In genomic region chr5:137778772-137779564, GRCh38 we compare ENCODE assay signal across 10 cellular contexts. TPM values are rescaled to one million over a fixed set of nuclear protein-coding genes. Genes with fewer than 3 reads are reported as not detected.
DNase-seq lines count a peak whose midpoint lies in the region; ATAC-seq, FAIRE-seq and TF ChIP-seq lines count a peak whose summit lies in the region.
"Had no signal": no experiment of that assay in that cellular context is flagged by ENCODE, and none has a peak within 500 bp of the region (broad histone marks: within the 10 kb centered on the region; RNA-seq: fewer than 3 reads in every experiment).

No MANE protein-coding gene starts in this region.

- FAIRE-seq in A204.1 (lab: Jason Lieb, UNC) = peak; percentile 97

- no peak overlapping the region for H3K4me3 ChIP-seq in coronary artery

- peak; percentile 54 for TF ChIP-seq CTCF in GM12873 (IDR thresholded peaks at IDR 0.05; ENCODE audit: insufficient read depth, low read depth, low read length, missing control alignments)
- peak; percentile 72 for TF ChIP-seq CTCF in coronary artery (IDR thresholded peaks at IDR 0.05)

- H3K4me1 Mint-ChIP-seq in naive B cell = peaks cover 0 to 8% (median 0%) of the 10 kb centered on the region in 3 donors
- H3K4me1 Mint-ChIP-seq: central memory CD8-positive, alpha-beta T cell had no signal

- no peaks in the 10 kb centered on the region for H3K27me3 Mint-ChIP-seq in naive B cell
- H3K27me3 Mint-ChIP-seq: central memory CD8-positive, alpha-beta T cell; stimulated activated naive CD8-positive, alpha-beta T cell treated with anti-CD3 and anti-CD28 coated beads, Interleukin-15, Interleukin-2, amounts not matched to agents 100 ng/mL and 50 ng/mL, for 24 hours had no signal

- no peak overlapping the region for H3K27ac ChIP-seq in coronary artery

- H3K36me3 Mint-ChIP-seq in naive B cell = peaks cover 0 to 2% of the 10 kb centered on the region in 2 donors

- H3K4me3 Mint-ChIP-seq in naive B cell = no peak overlapping the region
- H3K4me3 Mint-ChIP-seq: central memory CD8-positive, alpha-beta T cell; stimulated activated naive CD8-positive, alpha-beta T cell treated with anti-CD3 and anti-CD28 coated beads, Interleukin-15, Interleukin-2, amounts not matched to agents 100 ng/mL and 50 ng/mL, for 24 hours had no signal

- ATAC-seq in naive B cell (ENCODE audit: low read depth in 2 of 2) (no peak), GM21528 (IDR thresholded peaks at IDR 0.05; ENCODE audit: low FRiP score, unreplicated experiment) (no peak)

- no peak overlapping the region for H3K27ac Mint-ChIP-seq in naive B cell
- H3K27ac Mint-ChIP-seq: stimulated activated naive CD8-positive, alpha-beta T cell treated with anti-CD3 and anti-CD28 coated beads, Interleukin-15, Interleukin-2, amounts not matched to agents 100 ng/mL and 50 ng/mL, for 24 hours had no signal

- H3K9me3 Mint-ChIP-seq in naive B cell = no peaks in the 10 kb centered on the region
- H3K9me3 Mint-ChIP-seq: central memory CD8-positive, alpha-beta T cell; stimulated activated naive CD8-positive, alpha-beta T cell treated with anti-CD3 and anti-CD28 coated beads, Interleukin-15, Interleukin-2, amounts not matched to agents 100 ng/mL and 50 ng/mL, for 24 hours had no signal

- DNase-seq in NCI-H748 treated with DMSO at 0.1 percent for 48 hours (lab: John Stamatoyannopoulos, UW) (peak; percentile 23), coronary artery (ENCODE audit: low spot score) (no peak), naive B cell (peak; percentile 19), nucleus accumbens (lab: John Stamatoyannopoulos, UW) (no peak), HK-2 (ENCODE audit: unreplicated experiment) (no peak)

RNA-seq across cellular contexts. Expression of gene HNRNPA0, which starts 24.8 kb away (rescaled TPM):
- polyA plus RNA-seq in naive B cell (ENCODE audit: low read depth in 6 of 6) = 10 to 100 TPM in 5 of 6 donors, 1 to 10 TPM in 1; 7.3 to 22.2 (median 17.9) TPM

RNA-seq across cellular contexts. Expression of gene KLHL3, which starts 43.1 kb away (rescaled TPM):
- 1 to 10 TPM in 3 of 6 donors, under 1 TPM in 3; 0.09 to 2.7 (median 0.97) TPM for polyA plus RNA-seq in naive B cell (ENCODE audit: low read depth in 6 of 6)

Comparison
In these comparisons a context has a peak if more than half of its experiments do, and no peak if none do; other contexts are left out.
1. DNase-seq: peak in NCI-H748 treated with DMSO at 0.1 percent for 48 hours (single experiment) and naive B cell (single experiment); none in coronary artery (single experiment), nucleus accumbens (0 of 56) and HK-2 (single experiment).